In the genomic region with DNA sequence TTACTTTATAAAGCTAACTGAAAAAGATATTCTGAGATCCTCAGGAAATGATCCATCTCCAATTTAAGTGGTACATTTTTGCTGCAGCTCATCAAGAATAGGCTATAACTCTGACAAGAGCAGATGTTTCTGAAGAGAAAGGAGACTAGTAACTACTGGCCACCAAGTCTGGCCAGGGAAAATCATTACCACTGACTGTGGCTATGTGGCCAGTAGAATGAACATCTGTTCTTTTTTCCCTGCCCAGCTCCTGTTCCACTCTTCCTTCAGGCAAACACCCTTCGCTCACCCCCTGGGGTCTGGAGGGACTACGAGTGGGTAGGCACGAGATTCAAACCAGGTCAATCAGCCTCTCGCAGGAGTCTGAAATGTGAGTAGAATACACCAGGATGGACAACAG, we compare ENCODE assay signal across 23 cellular contexts. TPM values are rescaled to one million over a fixed set of nuclear protein-coding genes. Genes with fewer than 3 reads are reported as not detected.
DNase-seq lines count a peak whose midpoint lies in the region; TF ChIP-seq lines count a peak whose summit lies in the region.
"Had no signal": no experiment of that assay in that cellular context is flagged by ENCODE, and none has a peak within 500 bp of the region (broad histone marks: within the 10 kb centered on the region; RNA-seq: fewer than 3 reads in every experiment).

No MANE protein-coding gene starts in this region.

- peaks cover 55% of the 10 kb centered on the region for H3K79me2 ChIP-seq in KMS-11 (ENCODE audit: insufficient read depth, low read depth)

- peak overlapping the region; percentile 40 for H3K27ac Mint-ChIP-seq in activated CD4-positive, alpha-beta T cell treated with anti-CD3 and anti-CD28 coated beads, Interleukin-2, amount 10 ng/mL, durations not matched to agents 24 days and 14 days
- H3K27ac Mint-ChIP-seq in progenitor cell of endocrine pancreas: peak overlapping the region; percentile 18

- H3K27ac ChIP-seq in KMS-11 (peak overlapping the region; percentile 93), angular gyrus (ENCODE audit: low read depth, low read length) (peak overlapping the region; percentile 75)
- H3K27ac ChIP-seq: coronary artery had no signal

- no peaks in the 10 kb centered on the region for H3K27me3 Mint-ChIP-seq in activated CD4-positive, alpha-beta T cell treated with anti-CD3 and anti-CD28 coated beads, Interleukin-2, amount 10 ng/mL, durations not matched to agents 24 days and 14 days
- no peaks in the 10 kb centered on the region for H3K27me3 Mint-ChIP-seq in progenitor cell of endocrine pancreas
- H3K27me3 Mint-ChIP-seq: memory B cell had no signal

- H4K20me1 ChIP-seq in KMS-11 (ENCODE audit: insufficient read depth): no peaks in the 10 kb centered on the region

- no peak overlapping the region for H3K4me3 Mint-ChIP-seq in activated CD4-positive, alpha-beta T cell treated with anti-CD3 and anti-CD28 coated beads, Interleukin-2, amount 10 ng/mL, durations not matched to agents 24 days and 14 days
- no peak overlapping the region for H3K4me3 Mint-ChIP-seq in progenitor cell of endocrine pancreas (ENCODE audit: low read depth)
- H3K4me3 Mint-ChIP-seq: memory B cell had no signal

- no peak overlapping the region for H2AFZ ChIP-seq in KMS-11 (ENCODE audit: low read depth)

- H3K9ac ChIP-seq in KMS-11: peak overlapping the region; percentile 36; the same call in 1 of the 2 replicates

- H3K4me1 ChIP-seq in KMS-11 (ENCODE audit: low read depth, poor library complexity, severe bottlenecking): peaks cover 75% of the 10 kb centered on the region

- H3K27me3 ChIP-seq in KMS-11 (ENCODE audit: insufficient read depth, low read depth): no peaks in the 10 kb centered on the region
- H3K27me3 ChIP-seq: BLaER1 treated with 17β-estradiol and CSF1 and Interleukin-3, amounts not matched to agents 10 nM and 100 nM had no signal

- peaks cover 66% of the 10 kb centered on the region for H3K36me3 Mint-ChIP-seq in activated CD4-positive, alpha-beta T cell treated with anti-CD3 and anti-CD28 coated beads, Interleukin-2, amount 10 ng/mL, durations not matched to agents 24 days and 14 days (ENCODE audit: low read depth)
- H3K36me3 Mint-ChIP-seq in progenitor cell of endocrine pancreas (ENCODE audit: insufficient read depth): peaks cover 27% of the 10 kb centered on the region

- H3K36me3 ChIP-seq in KMS-11 (ENCODE audit: insufficient read depth): no peaks in the 10 kb centered on the region

- no peak overlapping the region for H3K4me3 ChIP-seq in KMS-11 (IDR thresholded peaks at IDR 0.05; ENCODE audit: insufficient read depth, low read depth, low read length)
- H3K4me3 ChIP-seq: BLaER1 treated with 17β-estradiol and CSF1 and Interleukin-3, amounts not matched to agents 10 nM and 100 nM; coronary artery had no signal

- intact Hi-C loops in activated CD4-positive, alpha-beta T cell treated with anti-CD3 and anti-CD28 coated beads, Interleukin-2, amount 10 ng/mL, durations not matched to agents 24 days and 14 days (cut with micrococcal nuclease): no loop called here

- H3K4me2 ChIP-seq in KMS-11: peak overlapping the region; percentile 46

- peaks cover 58% of the 10 kb centered on the region for H3K4me1 Mint-ChIP-seq in activated CD4-positive, alpha-beta T cell treated with anti-CD3 and anti-CD28 coated beads, Interleukin-2, amount 10 ng/mL, durations not matched to agents 24 days and 14 days
- peaks cover 26% of the 10 kb centered on the region for H3K4me1 Mint-ChIP-seq in progenitor cell of endocrine pancreas (ENCODE audit: low read depth)

- DNase-seq in activated CD4-positive, alpha-beta T cell treated with anti-CD3 and anti-CD28 coated beads, Interleukin-2, amount 10 ng/mL, durations not matched to agents 24 days and 14 days: no peak
- DNase-seq in activated CD4-positive, alpha-beta T cell treated with anti-CD3 and anti-CD28 coated beads for 4 hours: no peak
- DNase-seq in progenitor cell of endocrine pancreas (ENCODE audit: low spot score, unreplicated experiment) (no peak), DMS153 (lab: John Stamatoyannopoulos, UW) (no peak), cerebellar nuclear complex (lab: John Stamatoyannopoulos, UW) (no peak), NCI-H2196 treated with DMSO at 0.1 percent for 48 hours (lab: John Stamatoyannopoulos, UW; ENCODE audit: unreplicated experiment) (no peak)
- DNase-seq: DND-41; foreskin fibroblast; H7; IMR-90; kidney; MV-4-11; NCI-H1930; OCI-M1; SHP77; stimulated activated naive CD4-positive, alpha-beta T cell; T-helper 1 cell; trophoblast cell had no signal

- peaks cover 6% of the 10 kb centered on the region for H3K9me3 Mint-ChIP-seq in activated CD4-positive, alpha-beta T cell treated with anti-CD3 and anti-CD28 coated beads, Interleukin-2, amount 10 ng/mL, durations not matched to agents 24 days and 14 days
- peaks cover 12% of the 10 kb centered on the region for H3K9me3 Mint-ChIP-seq in progenitor cell of endocrine pancreas (ENCODE audit: low read depth)

- TF ChIP-seq CTCF in KMS-11 (conservative IDR thresholded peaks at IDR 0.05; ENCODE audit: low read depth, low read length) (no peak), progenitor cell of endocrine pancreas (IDR thresholded peaks at IDR 0.05; ENCODE audit: unreplicated experiment) (no peak)

RNA-seq across cellular contexts. Expression of gene TMEM123, which starts 23.9 kb away (rescaled TPM):
- total RNA-seq in activated CD4-positive, alpha-beta T cell treated with anti-CD3 and anti-CD28 coated beads, Interleukin-2, amount 10 ng/mL, durations not matched to agents 24 days and 14 days: 243 and 250 TPM in 2 replicates
- total RNA-seq in progenitor cell of endocrine pancreas: 243 and 248 TPM in 2 replicates
